8 cellular contexts compared by ENCODE assay signal in genomic region chr12:1605129-1606020, GRCh38. TPM values are rescaled to one million over a fixed set of nuclear protein-coding genes. Genes with fewer than 3 reads are reported as not detected.
DNase-seq lines count a peak whose midpoint lies in the region; ATAC-seq and TF ChIP-seq lines count a peak whose summit lies in the region.

No MANE protein-coding gene starts in this region.

- H3K4me3 ChIP-seq in dorsolateral prefrontal cortex = peak overlapping the region; percentile 33 to 79 (median 57)
- H3K4me3 ChIP-seq in left lung = peak overlapping the region; percentile 24 to 46

- H3K9me3 ChIP-seq in left lung = no peaks in the 10 kb centered on the region

- DNase-seq in SIG-M5 treated with dmso at 0.1 percent for 504 hours (lab: John Stamatoyannopoulos, UW; ENCODE audit: unreplicated experiment) (peak; percentile 74), SIG-M5 (lab: John Stamatoyannopoulos, UW) (no peak), NCI-H510A (lab: John Stamatoyannopoulos, UW) (peak; percentile 50), dorsolateral prefrontal cortex (peak in 9 of 10 donors; percentile 32 to 76 (median 57)), left lung (peak; percentile 72 to 85)
- DNase-seq in activated CD4-positive, alpha-beta T cell treated with anti-CD3 and anti-CD28 coated beads, Interleukin-2, amount 10 ng/mL, durations not matched to agents 24 days and 14 days = peak; percentile 90
- DNase-seq in stimulated activated CD4-positive, alpha-beta T cell treated with anti-CD3 and anti-CD28 coated beads, TNF-alpha, amount 100 ng/mL, for 4 hours (ENCODE audit: low read depth in 3 of 3) = peak in 2 of 3 experiments; percentile 24 to 27

- peaks cover 10% of the 10 kb centered on the region for H3K27me3 Mint-ChIP-seq in activated CD4-positive, alpha-beta T cell treated with anti-CD3 and anti-CD28 coated beads, Interleukin-2, amount 10 ng/mL, durations not matched to agents 24 days and 14 days

- peak; percentile 58 to 88 (median 78) for TF ChIP-seq CTCF in dorsolateral prefrontal cortex (IDR thresholded peaks at IDR 0.05 in 54 of 56, conservative IDR thresholded peaks at IDR 0.05 in 2 of 56; ENCODE audit: low read depth in 1 of 56, partially characterized antibody in 56 of 56)
- peak; percentile 60 to 75 for TF ChIP-seq CTCF in left lung (IDR thresholded peaks at IDR 0.05)

- ATAC-seq in HG03135 (IDR thresholded peaks at IDR 0.05; ENCODE audit: unreplicated experiment) (peak; percentile 33), left lung (peak; percentile 91)

- no peaks in the 10 kb centered on the region for H3K9me3 Mint-ChIP-seq in activated CD4-positive, alpha-beta T cell treated with anti-CD3 and anti-CD28 coated beads, Interleukin-2, amount 10 ng/mL, durations not matched to agents 24 days and 14 days

- H3K4me1 ChIP-seq in left lung = peaks cover 9 to 52% of the 10 kb centered on the region in 2 donors

- peaks cover 1% of the 10 kb centered on the region for H3K36me3 Mint-ChIP-seq in activated CD4-positive, alpha-beta T cell treated with anti-CD3 and anti-CD28 coated beads, Interleukin-2, amount 10 ng/mL, durations not matched to agents 24 days and 14 days (ENCODE audit: low read depth)

- no peaks in the 10 kb centered on the region for H3K36me3 ChIP-seq in left lung

- peak overlapping the region; percentile 64 for H3K27ac Mint-ChIP-seq in activated CD4-positive, alpha-beta T cell treated with anti-CD3 and anti-CD28 coated beads, Interleukin-2, amount 10 ng/mL, durations not matched to agents 24 days and 14 days

- H3K27ac ChIP-seq in dorsolateral prefrontal cortex (peak overlapping the region in 58 of 59 donors; percentile 9 to 94 (median 83)), left lung (peak overlapping the region; percentile 88 to 92)

- peaks cover 41% of the 10 kb centered on the region for H3K4me1 Mint-ChIP-seq in activated CD4-positive, alpha-beta T cell treated with anti-CD3 and anti-CD28 coated beads, Interleukin-2, amount 10 ng/mL, durations not matched to agents 24 days and 14 days

- H3K27me3 ChIP-seq in dorsolateral prefrontal cortex (no peaks in the 10 kb centered on the region), left lung (no peaks in the 10 kb centered on the region)

- peak overlapping the region; percentile 86 for H3K4me3 Mint-ChIP-seq in activated CD4-positive, alpha-beta T cell treated with anti-CD3 and anti-CD28 coated beads, Interleukin-2, amount 10 ng/mL, durations not matched to agents 24 days and 14 days

- intact Hi-C loops in activated CD4-positive, alpha-beta T cell treated with anti-CD3 and anti-CD28 coated beads, Interleukin-2, amount 10 ng/mL, durations not matched to agents 24 days and 14 days (cut with micrococcal nuclease) = loop anchor here (2.0 to 5.0 kb wide), 2 partner anchors 15 to 488 kb away; no protein-coding TSS in a partner anchor
- intact Hi-C loops in dorsolateral prefrontal cortex (cut with DNase I) (no loop called here), left lung (cut with DNase I) (no loop called here)

RNA-seq across cellular contexts. Expression of gene FBXL14, which starts 11.0 kb away (rescaled TPM):
- total RNA-seq in activated CD4-positive, alpha-beta T cell treated with anti-CD3 and anti-CD28 coated beads, Interleukin-2, amount 10 ng/mL, durations not matched to agents 24 days and 14 days = 17.4 and 18.8 TPM in 2 replicates
- total RNA-seq in dorsolateral prefrontal cortex (10 to 100 TPM; 26.6 to 73.6 (median 35.7) TPM), left lung (10 to 100 TPM; 11.5 to 15.5 TPM)

RNA-seq across cellular contexts. Expression of gene WNT5B, which starts 23.7 kb away (rescaled TPM):
- 0.76 and 0.89 TPM in 2 replicates for total RNA-seq in activated CD4-positive, alpha-beta T cell treated with anti-CD3 and anti-CD28 coated beads, Interleukin-2, amount 10 ng/mL, durations not matched to agents 24 days and 14 days
- 1 to 10 TPM; 2.2 to 9.3 (median 5.1) TPM for total RNA-seq in dorsolateral prefrontal cortex
- total RNA-seq in left lung = 1 to 10 TPM; 3.3 to 4.5 TPM
